14 cellular contexts compared by ENCODE assay signal in genomic region chr9:76371901-76372300, GRCh38. TPM values are rescaled to one million over a fixed set of nuclear protein-coding genes. Genes with fewer than 3 reads are reported as not detected.
DNase-seq lines count a peak whose midpoint lies in the region; ATAC-seq and TF ChIP-seq lines count a peak whose summit lies in the region.
"Had no signal": no experiment of that assay in that cellular context is flagged by ENCODE, and none has a peak within 500 bp of the region (broad histone marks: within the 10 kb centered on the region; RNA-seq: fewer than 3 reads in every experiment).

No MANE protein-coding gene starts in this region.

- H3K4me2 ChIP-seq in PC-3 (ENCODE audit: low read length): no peak overlapping the region

- H3K9ac ChIP-seq in PC-3 (ENCODE audit: low read length): no peak overlapping the region
- H3K9ac ChIP-seq in mucosa of rectum (ENCODE audit: low read depth in 1 of 2, low read length in 2 of 2): peak overlapping the region in 1 of 2 donors; percentile 5

- POLR2A ChIA-PET in PC-3 (lab: Charles Lee; ENCODE audit: unreplicated experiment): no interaction called here

- CTCF ChIA-PET in PC-3 (lab: Charles Lee): no interaction called here

- no peaks in the 10 kb centered on the region for H3F3A ChIP-seq in PC-3 (ENCODE audit: low read length, unreplicated experiment)

- intact Hi-C loops in PC-3 (cut with micrococcal nuclease) (no loop called here), lower leg skin (cut with DNase I; ENCODE audit: low total_unique reads) (no loop called here)

- TF ChIP-seq POLR2A in lower leg skin (IDR thresholded peaks at IDR 0.05): no peak

- BruUV-seq in PC-3 (replicated peaks; lab: Mats Ljungman, UMichigan): no TSS peak

- H2AFZ ChIP-seq in PC-3 (ENCODE audit: low read length): no peak overlapping the region

- H3K9me3 ChIP-seq in PC-3 (ENCODE audit: low read length) (no peaks in the 10 kb centered on the region), mucosa of rectum (ENCODE audit: control insufficient read depth in 2 of 2, low read length in 2 of 2) (no peaks in the 10 kb centered on the region)
- H3K9me3 ChIP-seq: psoas muscle had no signal

- no peaks in the 10 kb centered on the region for H4K20me1 ChIP-seq in PC-3 (ENCODE audit: low read length)

- no peaks in the 10 kb centered on the region for H3K27me3 ChIP-seq in PC-3 (ENCODE audit: low read length)
- H3K27me3 ChIP-seq in mucosa of rectum (ENCODE audit: control insufficient read depth in 2 of 2, insufficient read depth in 2 of 2, low read length in 2 of 2): no peaks in the 10 kb centered on the region

- H3K36me3 ChIP-seq in PC-3 (ENCODE audit: low read depth, low read length) (no peaks in the 10 kb centered on the region), mucosa of rectum (ENCODE audit: control insufficient read depth in 2 of 2, insufficient read depth in 2 of 2, low read length in 2 of 2) (no peaks in the 10 kb centered on the region)

- 80 to 89% methylated on average over 1 of the region's 1 CpG for WGBS in lower leg skin, 2 donors

- H3K4me3 ChIP-seq in PC-3 (ENCODE audit: low read length) (no peak overlapping the region), epithelial cell of proximal tubule (ENCODE audit: low read depth, low read length) (no peak overlapping the region), mucosa of rectum (ENCODE audit: low read length in 2 of 2) (peak overlapping the region in 1 of 2 donors; percentile 14), lower leg skin (ENCODE audit: low read depth, poor library complexity, severe bottlenecking) (no peak overlapping the region)
- H3K4me3 ChIP-seq: psoas muscle had no signal

- no peak overlapping the region for H3K27ac ChIP-seq in PC-3 (ENCODE audit: low read length)
- H3K27ac ChIP-seq in mucosa of rectum (ENCODE audit: low read depth in 2 of 2, low read length in 2 of 2): peak overlapping the region; percentile 72 to 77
- H3K27ac ChIP-seq: psoas muscle had no signal

- H3K79me2 ChIP-seq in PC-3 (ENCODE audit: low read length): no peaks in the 10 kb centered on the region

- no peak for ATAC-seq in PC-3
- no peak for ATAC-seq in GM21515 (IDR thresholded peaks at IDR 0.05; ENCODE audit: unreplicated experiment)
- ATAC-seq: psoas muscle had no signal

- H3K4me1 ChIP-seq in PC-3 (ENCODE audit: insufficient read depth, low read length): peaks cover 16% of the 10 kb centered on the region; the same call in 1 of the 2 replicates
- peaks cover 34 to 45% of the 10 kb centered on the region in 2 donors for H3K4me1 ChIP-seq in mucosa of rectum (ENCODE audit: control insufficient read depth in 2 of 2, insufficient read depth in 2 of 2, low read length in 2 of 2)
- H3K4me1 ChIP-seq: psoas muscle had no signal

- TF ChIP-seq CTCF in PC-3 (conservative IDR thresholded peaks at IDR 0.05; ENCODE audit: low read depth, low read length) (no peak), epithelial cell of proximal tubule (conservative IDR thresholded peaks at IDR 0.05; ENCODE audit: low read depth, low read length) (no peak), lower leg skin (IDR thresholded peaks at IDR 0.05) (no peak)

- no peaks in the 10 kb centered on the region for H3K9me2 ChIP-seq in PC-3 (replicated peaks; ENCODE audit: low read length)

- DNase-seq in EL (peak; percentile 71), PC-3 (peak; percentile 37), epithelial cell of proximal tubule (ENCODE audit: low read depth) (peak; percentile 29), UCSD-AML1 (lab: John Stamatoyannopoulos, UW; ENCODE audit: unreplicated experiment) (no peak), lower leg skin (ENCODE audit: low spot score in 2 of 2) (no peak)
- DNase-seq in stimulated activated CD4-positive, alpha-beta T cell treated with anti-CD3 and anti-CD28 coated beads, Interleukin-4, amount 100 ng/mL, for 4 hours: no peak
- DNase-seq: activated CD4-positive, alpha-beta T cell treated with anti-CD3 and anti-CD28 coated beads for 48 hours; activated T-cell treated with anti-CD3 and anti-CD28 coated beads, Interleukin-2, amount 50 U/mL, for 1 hour; H7; Kasumi-1; NCI-H2029 treated with DMSO at 0.1 percent for 48 hours; psoas muscle had no signal

RNA-seq across cellular contexts. Expression of gene RFK, which starts 22.3 kb away (rescaled TPM):
- total RNA-seq in PC-3 (2014; rRNA removed) (8.1 and 9.7 TPM in 2 replicates), epithelial cell of proximal tubule (33.6 and 43.2 TPM in 2 replicates), lower leg skin (10 to 100 TPM; 10.8 to 20.4 (median 14.1) TPM)

Comparison
In these comparisons a context has a peak if more than half of its experiments do, and no peak if none do; other contexts are left out.
1. DNase-seq: peak in EL (single experiment), PC-3 (single experiment) and epithelial cell of proximal tubule (single experiment); none in stimulated activated CD4-positive, alpha-beta T cell treated with anti-CD3 and anti-CD28 coated beads, Interleukin-4, amount 100 ng/mL, for 4 hours (0 of 2), UCSD-AML1 (single experiment) and lower leg skin (0 of 2).